21 cellular contexts compared by ENCODE assay signal in the genomic region with DNA sequence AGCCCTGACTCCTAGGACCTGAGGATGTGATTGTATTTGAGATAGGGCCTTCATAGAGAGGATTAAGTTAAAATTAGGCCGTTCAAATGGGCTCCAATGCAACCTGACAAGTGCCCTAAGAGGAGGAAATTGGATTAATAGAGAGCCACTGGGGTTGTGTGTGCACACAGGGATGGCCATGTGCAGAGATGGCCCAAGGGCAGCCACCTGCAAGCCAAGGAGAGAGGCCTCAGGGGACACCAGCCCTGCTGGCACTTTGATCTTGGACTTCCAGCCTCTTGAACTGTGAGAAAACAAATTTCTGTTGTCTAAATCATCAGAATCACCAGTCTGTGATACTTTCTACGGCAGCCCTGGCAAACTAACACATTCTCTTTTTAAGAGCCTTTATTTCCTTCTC.
A peak's percentile ranks its signal among the peaks of the same experiment; 100 is the strongest.
DNase-seq lines count a peak whose midpoint lies in the region; ATAC-seq and TF ChIP-seq lines count a peak whose summit lies in the region.
"Had no signal": no experiment of that assay in that cellular context is flagged by ENCODE, and none has a peak within 500 bp of the region (broad histone marks: within the 10 kb centered on the region; RNA-seq: fewer than 3 reads in every experiment).

No MANE protein-coding gene starts in this region.

- CTCF ChIA-PET in HEK293 (lab: Yijun Ruan, JAX), result no interaction called here

- H3K27me3 ChIP-seq in BE2C, result no peaks in the 10 kb centered on the region
- H3K27me3 ChIP-seq: BLaER1 treated with 17β-estradiol and CSF1 and Interleukin-3, amounts not matched to agents 10 nM and 100 nM had no signal

- H3K9me3 ChIP-seq in BE2C (no peaks in the 10 kb centered on the region), HEK293 (ENCODE audit: control insufficient read depth, insufficient read depth, low read depth, low read length) (no peaks in the 10 kb centered on the region)
- H3K9me3 ChIP-seq: Caco-2 had no signal

- no peak for ATAC-seq in GM21526 (IDR thresholded peaks at IDR 0.05; ENCODE audit: low FRiP score, unreplicated experiment)
- no peak for ATAC-seq in HG03025 (IDR thresholded peaks at IDR 0.05; ENCODE audit: low FRiP score, unreplicated experiment)
- ATAC-seq: CD8-positive, alpha-beta T cell; GM12878 had no signal

- no peak for TF ChIP-seq CTCF in BE2C (IDR thresholded peaks at IDR 0.05; ENCODE audit: low read depth, low read length)
- no peak for TF ChIP-seq CTCF in HEK293 (tag by site-specific recombination; IDR thresholded peaks at IDR 0.05)

- H3K36me3 ChIP-seq in BE2C (no peaks in the 10 kb centered on the region), HEK293 (ENCODE audit: control insufficient read depth in 2 of 2, insufficient read depth in 1 of 2, low read length in 2 of 2) (no peaks in the 10 kb centered on the region)
- H3K36me3 ChIP-seq: BLaER1 treated with 17β-estradiol and CSF1 and Interleukin-3, amounts not matched to agents 10 nM and 100 nM had no signal

- POLR2A ChIA-PET in HEK293 (lab: Yijun Ruan, JAX), result no interaction called here

- H3K4me1 ChIP-seq in BE2C (peaks cover 39% of the 10 kb centered on the region), HEK293 (ENCODE audit: control insufficient read depth, insufficient read depth, low read length) (0 out of 2 replicates have a peak, but pooled peaks cover 5% of the 10 kb centered on the region)
- H3K4me1 ChIP-seq: BLaER1 treated with 17β-estradiol and CSF1 and Interleukin-3, amounts not matched to agents 10 nM and 100 nM; Caco-2 had no signal

- peak; percentile 73 for DNase-seq in BE2C
- DNase-seq in NCI-H82 (lab: John Stamatoyannopoulos, UW), result peak; percentile 40
- peak; percentile 52 for DNase-seq in SK-N-DZ (ENCODE audit: low spot score)
- no peak for DNase-seq in activated CD4-positive, CD25-positive, alpha-beta regulatory T cell (lab: John Stamatoyannopoulos, UW)
- DNase-seq in activated T-cell treated with anti-CD3 and anti-CD28 coated beads for 4 hours, result no peak
- DNase-seq: 8988T; ACHN; Caco-2; Calu3; CD4-positive, alpha-beta T cell; CD8-positive, alpha-beta T cell; DMS79; DND-41; EL; GDM1 had no signal

- H3K4me3 ChIP-seq in BE2C (ENCODE audit: low read depth, low read length), result no peak overlapping the region
- no peak overlapping the region for H3K4me3 ChIP-seq in HEK293 (ENCODE audit: low read depth, low read length)
- H3K4me3 ChIP-seq: BLaER1 treated with 17β-estradiol and CSF1 and Interleukin-3, amounts not matched to agents 10 nM and 100 nM; GM12878 had no signal

- no peak overlapping the region for H3K27ac ChIP-seq in HEK293 (ENCODE audit: extremely low read depth, low read depth, low read length)
- H3K27ac ChIP-seq: BLaER1 treated with 17β-estradiol and CSF1 and Interleukin-3, amounts not matched to agents 10 nM and 100 nM; C4-2B had no signal

TF ChIP-seq in HEK293, 187 proteins besides CTCF, POLR2A, EP300 and RAD21:
- TF ChIP-seq, protein P1, sequence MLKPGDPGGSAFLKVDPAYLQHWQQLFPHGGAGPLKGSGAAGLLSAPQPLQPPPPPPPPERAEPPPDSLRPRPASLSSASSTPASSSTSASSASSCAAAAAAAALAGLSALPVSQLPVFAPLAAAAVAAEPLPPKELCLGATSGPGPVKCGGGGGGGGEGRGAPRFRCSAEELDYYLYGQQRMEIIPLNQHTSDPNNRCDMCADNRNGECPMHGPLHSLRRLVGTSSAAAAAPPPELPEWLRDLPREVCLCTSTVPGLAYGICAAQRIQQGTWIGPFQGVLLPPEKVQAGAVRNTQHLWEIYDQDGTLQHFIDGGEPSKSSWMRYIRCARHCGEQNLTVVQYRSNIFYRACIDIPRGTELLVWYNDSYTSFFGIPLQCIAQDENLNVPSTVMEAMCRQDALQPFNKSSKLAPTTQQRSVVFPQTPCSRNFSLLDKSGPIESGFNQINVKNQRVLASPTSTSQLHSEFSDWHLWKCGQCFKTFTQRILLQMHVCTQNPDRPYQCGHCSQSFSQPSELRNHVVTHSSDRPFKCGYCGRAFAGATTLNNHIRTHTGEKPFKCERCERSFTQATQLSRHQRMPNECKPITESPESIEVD (tag by site-specific recombination; IDR thresholded peaks at IDR 0.05), result no peak
- TF ChIP-seq ZNF548 (tag by site-specific recombination; IDR thresholded peaks at IDR 0.05), result peak; percentile 64; the same call in 1 of the 2 replicates

Comparison
In these comparisons a context has a peak if more than half of its experiments do, and no peak if none do; other contexts are left out.
1. DNase-seq: peak in BE2C (single experiment), NCI-H82 (single experiment) and SK-N-DZ (single experiment); none in activated CD4-positive, CD25-positive, alpha-beta regulatory T cell (0 of 4) and activated T-cell treated with anti-CD3 and anti-CD28 coated beads for 4 hours (single experiment).